In genomic region chr12:122749569-122750332, GRCh38 we compare ENCODE assay signal across 13 cellular contexts. TPM values are rescaled to one million over a fixed set of nuclear protein-coding genes. Genes with fewer than 3 reads are reported as not detected.
A peak's percentile ranks its signal among the peaks of the same experiment; 100 is the strongest.
DNase-seq lines count a peak whose midpoint lies in the region; ATAC-seq and TF ChIP-seq lines count a peak whose summit lies in the region.
"Had no signal": no experiment of that assay in that cellular context is flagged by ENCODE, and none has a peak within 500 bp of the region (broad histone marks: within the 10 kb centered on the region; RNA-seq: fewer than 3 reads in every experiment).

No MANE protein-coding gene starts in this region.

- no peaks in the 10 kb centered on the region for H3K27me3 Mint-ChIP-seq in T-helper 17 cell

- 72 to 83% (median 79%) methylated on average over 6 of the region's 6 CpGs for whole genome bisulfite sequencing in heart left ventricle, 4 donors
- WGBS in adrenal gland, 4 donors: 67 to 77% (median 74%) methylated on average over 6 of the region's 6 CpGs

- TF ChIP-seq CTCF in neutrophil (IDR thresholded peaks at IDR 0.05) (no peak), heart left ventricle (IDR thresholded peaks at IDR 0.05) (no peak), GM13977 (IDR thresholded peaks at IDR 0.05; ENCODE audit: extremely low read depth, insufficient read depth, missing control alignments) (no peak), adrenal gland (IDR thresholded peaks at IDR 0.05) (no peak)

- in situ Hi-C loops in GM13977 (cut with MboI; ENCODE audit: low pct_unique_long_range_greater_than_20kb, low sequenced_read_pairs, unreplicated experiment): loop anchor here (10.0 kb wide), 1 partner anchor 115 kb away; no protein-coding TSS in a partner anchor

- H3K9me3 ChIP-seq in T-helper 17 cell (ENCODE audit: control insufficient read depth, low read length, poor library complexity, severe bottlenecking) (no peaks in the 10 kb centered on the region), neutrophil (no peaks in the 10 kb centered on the region), heart left ventricle (no peaks in the 10 kb centered on the region), adrenal gland (replicated peaks in 1 of 3) (no peaks in the 10 kb centered on the region)
- H3K9me3 ChIP-seq: tibial nerve had no signal

- H3K27ac ChIP-seq in neutrophil: peak overlapping the region; percentile 81
- no peak overlapping the region for H3K27ac ChIP-seq in heart left ventricle
- no peak overlapping the region for H3K27ac ChIP-seq in adrenal gland
- H3K27ac ChIP-seq: tibial nerve had no signal

- peaks cover 5% of the 10 kb centered on the region for H3K36me3 Mint-ChIP-seq in T-helper 17 cell (ENCODE audit: low read depth)
- H3K36me3 Mint-ChIP-seq: natural killer cell had no signal

- no peak for TF ChIP-seq RAD21 in Ishikawa (IDR thresholded peaks at IDR 0.05; ENCODE audit: low read depth)

- TF ChIP-seq EP300 in Ishikawa (IDR thresholded peaks at IDR 0.05; ENCODE audit: borderline replicate concordance): no peak

- no peak for TF ChIP-seq POLR2A in heart left ventricle (IDR thresholded peaks at IDR 0.05)
- TF ChIP-seq POLR2A in adrenal gland (IDR thresholded peaks at IDR 0.05): no peak

- peaks cover 6% of the 10 kb centered on the region for H3K36me3 ChIP-seq in neutrophil
- peaks cover 0 to 10% (median 8%) of the 10 kb centered on the region in 9 donors for H3K36me3 ChIP-seq in heart left ventricle
- H3K36me3 ChIP-seq in adrenal gland (replicated peaks in 1 of 2): peaks cover 0 to 10% of the 10 kb centered on the region in 2 donors
- H3K36me3 ChIP-seq: tibial nerve had no signal

- no peak overlapping the region for H3K4me3 ChIP-seq in neutrophil (ENCODE audit: low read depth in 1 of 2, low read length in 1 of 2)
- no peak overlapping the region for H3K4me3 ChIP-seq in heart left ventricle
- no peak overlapping the region for H3K4me3 ChIP-seq in adrenal gland
- H3K4me3 ChIP-seq: tibial nerve had no signal

- no peak for ATAC-seq in T-helper 17 cell
- ATAC-seq in heart left ventricle: no peak
- ATAC-seq: natural killer cell, Right ventricle myocardium inferior had no signal

- H3K27me3 ChIP-seq in neutrophil: no peaks in the 10 kb centered on the region
- H3K27me3 ChIP-seq in heart left ventricle: no peaks in the 10 kb centered on the region
- no peaks in the 10 kb centered on the region for H3K27me3 ChIP-seq in adrenal gland
- H3K27me3 ChIP-seq: tibial nerve had no signal

- peak overlapping the region; percentile 9 for H3K4me3 Mint-ChIP-seq in T-helper 17 cell

- DNase-seq in NCI-H2029 (lab: John Stamatoyannopoulos, UW) (peak; percentile 12), NCI-H2029 treated with DMSO at 0.1 percent for 48 hours (lab: John Stamatoyannopoulos, UW) (no peak), T-helper 17 cell (no peak), heart left ventricle (no peak), GM13977 (ENCODE audit: low spot score) (no peak), adrenal gland (no peak)
- DNase-seq: activated CD4-positive, alpha-beta T cell treated with anti-CD3 and anti-CD28 coated beads for 1 hour; effector memory CD4-positive, alpha-beta T cell; natural killer cell had no signal

- intact Hi-C loops in heart left ventricle (cut with DNase I) (loop anchor here in 8 of 10 donors (5.0 to 10.0 kb wide), 7 partner anchors 112 to 525 kb away; partner anchors contain the start of genes KNTC1 (in 2 of the 8), RSRC2 (in 2 of the 8), DIABLO (in 1 of the 8) and ZCCHC8 (in 1 of the 8)), adrenal gland (cut with DNase I) (loop anchor here in 1 of 2 donors (5.0 kb wide), 1 partner anchor 112 kb away; no protein-coding TSS in a partner anchor)

- peaks cover 23% of the 10 kb centered on the region for H3K4me1 Mint-ChIP-seq in T-helper 17 cell

- H3K4me1 ChIP-seq in neutrophil (ENCODE audit: control insufficient read depth in 1 of 2, insufficient read depth in 1 of 2, low read depth in 1 of 2, low read length in 1 of 2) (peaks cover 80 to 85% of the 10 kb centered on the region in 2 experiments), heart left ventricle (peaks cover 0 to 19% (median 8%) of the 10 kb centered on the region in 12 donors), adrenal gland (replicated peaks in 1 of 2) (peaks cover 9 to 10% of the 10 kb centered on the region in 2 donors)

- no peak overlapping the region for H3K27ac Mint-ChIP-seq in T-helper 17 cell

TF ChIP-seq in Ishikawa, 13 proteins besides CTCF, POLR2A, EP300 and RAD21:
- no peak for TF ChIP-seq REST (IDR thresholded peaks at IDR 0.05; ENCODE audit: low read depth)
- no peak for TF ChIP-seq NFIC (IDR thresholded peaks at IDR 0.05)
- no peak for TF ChIP-seq TCF12 (IDR thresholded peaks at IDR 0.05; ENCODE audit: low read depth)
- TF ChIP-seq FOXM1 (IDR thresholded peaks at IDR 0.05; ENCODE audit: borderline replicate concordance, low read depth): no peak
- TF ChIP-seq ZBTB7A (IDR thresholded peaks at IDR 0.05; ENCODE audit: low read depth): no peak
- no peak for TF ChIP-seq TAF1 (IDR thresholded peaks at IDR 0.05; ENCODE audit: low read depth)
- TF ChIP-seq USF1 (IDR thresholded peaks at IDR 0.05): peak; percentile 88
- TF ChIP-seq CEBPB (IDR thresholded peaks at IDR 0.05): no peak

RNA-seq across cellular contexts. Expression of gene DENR, which starts 2.9 kb away (rescaled TPM):
- 10 to 100 TPM; 35.5 to 37.3 TPM for total RNA-seq in T-helper 17 cell
- total RNA-seq in heart left ventricle: 10 to 100 TPM; 13.3 to 32.7 (median 26.3) TPM
- polyA plus RNA-seq in heart left ventricle: 10 to 100 TPM; 14.4 to 31.9 TPM
- 10 to 100 TPM; 16.5 to 38.9 (median 29.7) TPM for total RNA-seq in adrenal gland
- polyA plus RNA-seq in adrenal gland: 10 to 100 TPM; 13.3 to 52.6 (median 21.9) TPM

RNA-seq across cellular contexts. Expression of gene HCAR1, which starts 19.1 kb away (rescaled TPM):
- not detected for total RNA-seq in T-helper 17 cell
- 1 to 10 TPM in 1 of 9 donors, under 1 TPM in 3, not detected in 5; 0.08 to 1.4 (median 0.31) TPM for total RNA-seq in heart left ventricle
- polyA plus RNA-seq in heart left ventricle: under 1 TPM in 1 of 2 donors, not detected in 1; 0.10 TPM
- total RNA-seq in adrenal gland: under 1 TPM in 6 of 8 donors, not detected in 2; 0.07 to 0.34 (median 0.15) TPM
- polyA plus RNA-seq in adrenal gland: under 1 TPM; 0.08 to 0.30 (median 0.09) TPM

RNA-seq across cellular contexts. Expression of gene CCDC62, which starts 24.6 kb away (rescaled TPM):
- total RNA-seq in T-helper 17 cell: under 1 TPM; 0.35 to 0.63 TPM
- total RNA-seq in heart left ventricle: 1 to 10 TPM in 1 of 9 donors, under 1 TPM in 8; 0.40 to 1.1 (median 0.76) TPM
- under 1 TPM; 0.11 to 0.12 TPM for polyA plus RNA-seq in heart left ventricle
- total RNA-seq in adrenal gland: under 1 TPM; 0.14 to 0.98 (median 0.46) TPM
- under 1 TPM; 0.09 to 0.17 (median 0.16) TPM for polyA plus RNA-seq in adrenal gland

RNA-seq across cellular contexts. Expression of gene HCAR3, which starts 33.1 kb away (rescaled TPM):
- 1 to 10 TPM in 1 of 2 donors, under 1 TPM in 1; 0.39 to 1.3 TPM for total RNA-seq in T-helper 17 cell
- 1 to 10 TPM in 1 of 9 donors, under 1 TPM in 4, not detected in 4; 0.10 to 1.1 (median 0.36) TPM for total RNA-seq in heart left ventricle
- under 1 TPM in 1 of 2 donors, not detected in 1; 0.11 TPM for polyA plus RNA-seq in heart left ventricle
- under 1 TPM in 3 of 8 donors, not detected in 5; 0.11 to 0.26 (median 0.14) TPM for total RNA-seq in adrenal gland
- polyA plus RNA-seq in adrenal gland: under 1 TPM in 1 of 3 donors, not detected in 2; 0.47 TPM

RNA-seq across cellular contexts. Expression of gene HCAR2, which starts 46.6 kb away (rescaled TPM):
- total RNA-seq in T-helper 17 cell (under 1 TPM in 1 of 2 donors, not detected in 1; 0.99 TPM), heart left ventricle (1 to 10 TPM in 1 of 9 donors, under 1 TPM in 2, not detected in 6; 0.69 to 4.3 (median 0.75) TPM), adrenal gland (under 1 TPM in 3 of 8 donors, not detected in 5; 0.14 to 0.26 (median 0.23) TPM)
- polyA plus RNA-seq in heart left ventricle (under 1 TPM; 0.11 to 0.42 TPM), adrenal gland (under 1 TPM in 2 of 3 donors, not detected in 1; 0.08 to 0.98 TPM)
